Comparison of ENCODE assay signal across 22 cellular contexts in the genomic region with DNA sequence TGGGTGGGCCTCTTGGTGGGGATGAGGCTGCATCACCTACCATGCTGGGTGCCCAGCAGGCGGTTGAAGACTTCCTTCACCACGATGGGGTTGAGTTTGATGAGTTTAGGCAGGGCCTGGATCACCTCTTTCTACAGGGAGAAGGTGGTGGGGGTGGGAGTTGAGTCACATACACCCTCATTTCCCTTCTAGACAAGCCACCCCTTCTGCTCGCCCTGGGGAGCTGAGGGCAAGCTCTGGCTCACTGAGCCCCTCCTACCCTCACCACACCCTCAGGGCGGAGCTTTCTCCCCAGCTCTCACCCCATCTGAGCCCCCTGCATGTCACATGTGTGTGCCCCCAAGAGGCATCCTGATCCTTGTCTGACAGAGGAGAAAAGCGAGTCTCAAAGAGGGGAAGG. TPM values are rescaled to one million over a fixed set of nuclear protein-coding genes. Genes with fewer than 3 reads are reported as not detected.
"Had no signal": no experiment of that assay in that cellular context is flagged by ENCODE, and none has a peak within 500 bp of the region (broad histone marks: within the 10 kb centered on the region; RNA-seq: fewer than 3 reads in every experiment).

No MANE protein-coding gene starts in this region.

- DNase-seq: Karpas-422, KG1, MG63, NCI-H1092, NCI-H1105 treated with DMSO at 0.1 percent for 48 hours, NCI-H1417 treated with DMSO at 0.1 percent for 48 hours, NCI-H146, NCI-H1694 treated with DMSO at 0.1 percent for 48 hours, NCI-H1930, NCI-H2081 treated with DMSO at 0.1 percent for 48 hours, NCI-H226, NCI-H446, NCI-H510A, NCI-H524 treated with DMSO at 0.1 percent for 48 hours, NCI-H69, NCI-H774, RPMI8226, SHP77, SK-N-SH had no signal

- H3K4me3 ChIP-seq: MG63 had no signal

- H3K4me2 ChIP-seq: SK-N-SH had no signal

- H3K27me3 ChIP-seq: MG63 had no signal

- H3K9me3 ChIP-seq: MG63, SK-N-SH had no signal

- H3K27ac ChIP-seq: HL-60 had no signal

RNA-seq across cellular contexts. Expression of a gene that starts 7.6 kb away (rescaled TPM):
- total RNA-seq: HT-29, SK-MEL-5 had no signal

RNA-seq across cellular contexts. Expression of a gene that starts 41.4 kb away (rescaled TPM):
- total RNA-seq: SK-MEL-5 had no signal
